7 cellular contexts compared by ENCODE assay signal in genomic region chr4:155481150-155481549, GRCh38.
"Had no signal": no experiment of that assay in that cellular context is flagged by ENCODE, and none has a peak within 500 bp of the region (broad histone marks: within the 10 kb centered on the region; RNA-seq: fewer than 3 reads in every experiment).

No MANE protein-coding gene starts in this region.

- FAIRE-seq: G401.6, GM12891, GM12892, GM18507, GM19239 had no signal

- DNase-seq: GDM1, GF-D8 had no signal
